ENCODE assay signal across 8 cellular contexts in genomic region chr7:100538654-100539435, GRCh38. TPM values are rescaled to one million over a fixed set of nuclear protein-coding genes. Genes with fewer than 3 reads are reported as not detected.
DNase-seq lines count a peak whose midpoint lies in the region; ATAC-seq and TF ChIP-seq lines count a peak whose summit lies in the region.

AGFG2 (plus strand) TSS chr7:100539203; CDS start chr7:100539347, 144 bp downstream.

- H3K4me1 ChIP-seq in mammary epithelial cell (ENCODE audit: insufficient read depth, low read length) (peaks cover 7% of the 10 kb centered on the region), iPS-20b (ENCODE audit: insufficient read depth, low read length) (peaks cover 28% of the 10 kb centered on the region)

- peak within 1 kb of the TSS; percentile 7 for H3K9ac ChIP-seq in mammary epithelial cell (ENCODE audit: insufficient read depth, low read length)
- H3K9ac ChIP-seq in iPS-20b (ENCODE audit: low read depth, low read length), result peak within 1 kb of the TSS; percentile 63; the same call in 1 of the 2 replicates

- no peaks in the 10 kb centered on the region for H3K9me3 ChIP-seq in WERI-Rb-1 (ENCODE audit: severe bottlenecking)
- no peaks in the 10 kb centered on the region for H3K9me3 ChIP-seq in mammary epithelial cell (replicated peaks; ENCODE audit: insufficient read depth, low read length)
- no peaks in the 10 kb centered on the region for H3K9me3 ChIP-seq in iPS-20b (ENCODE audit: insufficient read depth, low read depth, low read length)

- 4% methylated on average over 30 of the region's 60 CpGs for WGBS in mammary epithelial cell (ENCODE audit: low coverage, missing lambda C conversion rate)

- H2AFZ ChIP-seq in mammary epithelial cell (ENCODE audit: low read depth, low read length), result peak within 1 kb of the TSS; percentile 86

- ATAC-seq in GM18873 (IDR thresholded peaks at IDR 0.05; ENCODE audit: low FRiP score, unreplicated experiment) (peak; percentile 92), HG03139 (IDR thresholded peaks at IDR 0.05; ENCODE audit: unreplicated experiment) (peak; percentile 93)

- in situ Hi-C loops in ACHN (cut with HindIII; ENCODE audit: low pct_ligation_motif_present, low pct_unique_long_range_greater_than_20kb, low sequenced_read_pairs), result no loop called here
- in situ Hi-C loops in mammary epithelial cell (cut with MboI; ENCODE audit: low sequenced_read_pairs in 2 of 2), result no loop called here

- dilution Hi-C loops in mammary epithelial cell (cut with HindIII; ENCODE audit: low sequenced_read_pairs), result no loop called here

- H3K4me3 ChIP-seq in WERI-Rb-1 (ENCODE audit: low read depth, low read length) (peak within 1 kb of the TSS; percentile 64), mammary epithelial cell (replicated peaks in 1 of 3; ENCODE audit: insufficient read depth in 1 of 3, low read depth in 2 of 3, low read length in 3 of 3) (peak within 1 kb of the TSS; percentile 60 to 72 (median 66)), iPS-20b (ENCODE audit: low read length) (peak within 1 kb of the TSS; percentile 80), skin epidermis (peak within 1 kb of the TSS; percentile 54 to 91 (median 80))

- H3K27ac ChIP-seq in WERI-Rb-1 (peak within 1 kb of the TSS; percentile 61), mammary epithelial cell (ENCODE audit: insufficient read depth, low read depth, low read length) (no peak within 1 kb of the TSS), iPS-20b (ENCODE audit: low read length) (no peak within 1 kb of the TSS), skin epidermis (peak within 1 kb of the TSS in 19 of 21 experiments; percentile 20 to 90 (median 75))

- DNase-seq in ACHN, result peak; percentile 100
- peak; percentile 100 for DNase-seq in NCI-H2227 (lab: John Stamatoyannopoulos, UW; ENCODE audit: unreplicated experiment)
- peak; percentile 100 for DNase-seq in WERI-Rb-1
- peak; percentile 100 for DNase-seq in mammary epithelial cell

- CTCF ChIA-PET in mammary epithelial cell (lab: Charles Lee; ENCODE audit: low non-redundant PET), result interaction anchor here (0.6 kb wide), 1 partner anchor 405 kb away, joined by 12 read pairs; no protein-coding TSS in a partner anchor

- H4K20me1 ChIP-seq in mammary epithelial cell (ENCODE audit: insufficient read depth, low read length), result no peaks in the 10 kb centered on the region

- H3K79me2 ChIP-seq in mammary epithelial cell (ENCODE audit: insufficient read depth, low read length), result peaks cover 11% of the 10 kb centered on the region

- peak within 1 kb of the TSS; percentile 85 for H3K4me2 ChIP-seq in mammary epithelial cell (ENCODE audit: insufficient read depth, low read depth, low read length)

- intact Hi-C loops in mammary epithelial cell (cut with micrococcal nuclease), result loop anchor here (2.0 kb wide), 1 partner anchor 60 kb away; the partner anchor contains the start of gene TSC22D4

- TF ChIP-seq CTCF in WERI-Rb-1 (IDR thresholded peaks at IDR 0.05; ENCODE audit: low read depth, low read length), result no peak
- no peak for TF ChIP-seq CTCF in mammary epithelial cell (conservative IDR thresholded peaks at IDR 0.05 in 1 of 2, IDR thresholded peaks at IDR 0.05 in 1 of 2; ENCODE audit: extremely low read depth in 1 of 2, insufficient read depth in 1 of 2, low read depth in 1 of 2, low read length in 2 of 2)

- no peaks in the 10 kb centered on the region for H3K36me3 ChIP-seq in WERI-Rb-1
- H3K36me3 ChIP-seq in mammary epithelial cell (ENCODE audit: insufficient read depth, low read length), result no peaks in the 10 kb centered on the region
- H3K36me3 ChIP-seq in iPS-20b (ENCODE audit: insufficient read depth, low read depth, low read length), result no peaks in the 10 kb centered on the region

- no peaks in the 10 kb centered on the region for H3K27me3 ChIP-seq in WERI-Rb-1 (ENCODE audit: insufficient read depth, low read depth, severe bottlenecking)
- H3K27me3 ChIP-seq in mammary epithelial cell (ENCODE audit: insufficient read depth, low read length), result no peaks in the 10 kb centered on the region
- H3K27me3 ChIP-seq in iPS-20b (ENCODE audit: insufficient read depth, low read length), result peaks cover 19% of the 10 kb centered on the region

- no TSS peak for BruUV-seq in mammary epithelial cell (replicated peaks; lab: Mats Ljungman, UMichigan)

RNA-seq across cellular contexts. Expression of gene AGFG2, which starts in this region (rescaled TPM):
- 10 to 100 TPM in 1 of 2 donors, 1 to 10 TPM in 1; 8.0 to 10.9 TPM for total RNA-seq in mammary epithelial cell
- polyA plus RNA-seq in mammary epithelial cell, result 4.0 TPM
- 11.4 TPM for polyA minus RNA-seq in mammary epithelial cell

Comparison
In these comparisons a context has a peak if more than half of its experiments do, and no peak if none do; other contexts are left out.
1. H3K27ac ChIP-seq: peak in WERI-Rb-1 (single experiment) and skin epidermis (19 of 21); none in mammary epithelial cell (single experiment) and iPS-20b (single experiment).
2. Peak in every context shown above with its lines, with median percentiles within 50 percentile points of each other: DNase-seq and H3K4me3 ChIP-seq.